15 cellular contexts compared by ENCODE assay signal in the genomic region with DNA sequence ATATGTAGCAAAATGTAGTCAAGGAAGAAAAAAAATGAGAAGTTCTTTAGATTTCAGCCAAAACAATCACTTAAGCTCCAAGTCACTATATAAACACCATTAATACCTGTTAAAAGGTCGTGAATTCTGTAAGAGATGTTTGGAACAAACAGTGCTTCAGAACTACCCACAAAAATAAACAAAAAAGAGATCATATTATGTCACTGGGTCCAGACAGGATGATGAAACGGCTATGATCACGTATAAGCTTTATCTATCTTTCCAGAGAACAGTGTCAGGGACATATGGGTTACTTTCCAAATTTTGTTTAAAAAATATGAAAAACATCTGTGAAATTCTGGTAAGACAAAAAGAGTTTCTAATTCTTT.
DNase-seq lines count a peak whose midpoint lies in the region; ATAC-seq and TF ChIP-seq lines count a peak whose summit lies in the region.
"Had no signal": no experiment of that assay in that cellular context is flagged by ENCODE, and none has a peak within 500 bp of the region (broad histone marks: within the 10 kb centered on the region; RNA-seq: fewer than 3 reads in every experiment).

No MANE protein-coding gene starts in this region.

- no peak for TF ChIP-seq CTCF in gastroesophageal sphincter (IDR thresholded peaks at IDR 0.05)
- TF ChIP-seq CTCF in sigmoid colon (IDR thresholded peaks at IDR 0.05), result no peak

- H3K36me3 ChIP-seq in gastroesophageal sphincter (no peaks in the 10 kb centered on the region), sigmoid colon (no peaks in the 10 kb centered on the region)

- intact Hi-C loops in sigmoid colon (cut with DNase I), result loop anchor here (5.0 kb wide), 1 partner anchor 65 kb away; no protein-coding TSS in a partner anchor

- H3K4me1 ChIP-seq in gastroesophageal sphincter (peaks cover 17 to 83% (median 29%) of the 10 kb centered on the region in 3 donors), sigmoid colon (peaks cover 0 to 98% (median 63%) of the 10 kb centered on the region in 4 donors)

- H3K9me3 ChIP-seq in gastroesophageal sphincter (no peaks in the 10 kb centered on the region), sigmoid colon (no peaks in the 10 kb centered on the region)

- H3K27me3 ChIP-seq in gastroesophageal sphincter, result no peaks in the 10 kb centered on the region
- no peaks in the 10 kb centered on the region for H3K27me3 ChIP-seq in sigmoid colon

- H3K4me3 ChIP-seq in gastroesophageal sphincter, result no peak overlapping the region
- no peak overlapping the region for H3K4me3 ChIP-seq in sigmoid colon

- peak; percentile 68 for TF ChIP-seq EP300 in gastroesophageal sphincter (IDR thresholded peaks at IDR 0.05)
- peak; percentile 56 to 89 (median 62) for TF ChIP-seq EP300 in sigmoid colon (IDR thresholded peaks at IDR 0.05)

- H3K27ac ChIP-seq in gastroesophageal sphincter, result peak overlapping the region; percentile 72 to 82 (median 77)
- peak overlapping the region; percentile 77 to 88 (median 82) for H3K27ac ChIP-seq in sigmoid colon
- H3K27ac ChIP-seq: RWPE1 had no signal

- ATAC-seq in gastroesophageal sphincter, result peak; percentile 74
- ATAC-seq in HG02973 (IDR thresholded peaks at IDR 0.05; ENCODE audit: unreplicated experiment), result no peak
- ATAC-seq in GM18909 (IDR thresholded peaks at IDR 0.05; ENCODE audit: poor library complexity, unreplicated experiment), result no peak
- ATAC-seq: activated T-helper 17 cell treated with anti-CD3 and anti-CD28 coated beads, Interleukin-2, amount 50 U/mL, for 72 hours; stimulated activated naive CD8-positive, alpha-beta T cell treated with anti-CD3 and anti-CD28 coated beads, Interleukin-15, amount 100 ng/mL, for 72 hours had no signal

- DNase-seq in H4 (ENCODE audit: low spot score), result peak; percentile 50
- DNase-seq in amniotic epithelial cell (ENCODE audit: low read depth), result peak; percentile 81
- no peak for DNase-seq in sigmoid colon
- DNase-seq in GM03348 (ENCODE audit: low spot score), result no peak
- no peak for DNase-seq in superior temporal gyrus (ENCODE audit: extremely low spot score)
- DNase-seq: activated CD4-positive, alpha-beta memory T cell treated with anti-CD3 and anti-CD28 coated beads for 36 hours; GF-D8; NCI-H1092; NCI-H526; stimulated activated naive CD8-positive, alpha-beta T cell treated with anti-CD3 and anti-CD28 coated beads, Interleukin-15, amount 100 ng/mL, for 72 hours had no signal

- no peak for TF ChIP-seq POLR2A in gastroesophageal sphincter (IDR thresholded peaks at IDR 0.05)
- TF ChIP-seq POLR2A in sigmoid colon (IDR thresholded peaks at IDR 0.05), result no peak

- 10 to 14% methylated on average over 3 of the region's 3 CpGs for WGBS in gastroesophageal sphincter (ENCODE audit: low coverage in 1 of 2), 2 donors
- 67 to 76% methylated on average over 3 of the region's 3 CpGs for WGBS in sigmoid colon, 2 donors

Comparison
In these comparisons a context has a peak if more than half of its experiments do, and no peak if none do; other contexts are left out.
1. DNase-seq: peak in H4 (single experiment) and amniotic epithelial cell (single experiment); none in sigmoid colon (single experiment), GM03348 (single experiment) and superior temporal gyrus (single experiment).